In the genomic region with DNA sequence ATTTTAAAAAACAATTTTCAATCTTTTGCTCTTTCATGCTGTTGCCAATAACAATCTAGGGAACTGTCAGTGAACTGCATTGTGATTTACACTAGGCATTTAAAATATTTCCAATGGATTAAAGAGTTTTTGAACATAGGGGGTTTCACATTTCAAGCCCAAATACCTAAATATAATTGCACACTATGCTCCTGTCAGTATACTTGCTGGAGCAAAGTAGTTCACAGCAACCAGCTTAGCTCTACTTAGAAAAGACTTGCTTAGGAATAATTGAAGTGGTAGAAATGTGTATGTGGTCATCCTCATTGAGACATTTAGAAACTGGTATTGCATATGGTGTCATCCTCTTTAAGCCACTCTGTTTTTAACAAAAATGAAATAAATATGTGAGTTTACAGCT, we compare ENCODE assay signal across 16 cellular contexts. TPM values are rescaled to one million over a fixed set of nuclear protein-coding genes. Genes with fewer than 3 reads are reported as not detected.
DNase-seq lines count a peak whose midpoint lies in the region; ATAC-seq and TF ChIP-seq lines count a peak whose summit lies in the region.
"Had no signal": no experiment of that assay in that cellular context is flagged by ENCODE, and none has a peak within 500 bp of the region (broad histone marks: within the 10 kb centered on the region; RNA-seq: fewer than 3 reads in every experiment).

No MANE protein-coding gene starts in this region.

- H3K4me1 Mint-ChIP-seq in activated T-cell treated with anti-CD3 and anti-CD28 coated beads, Interleukin-2, amount 50 U/mL, for 72 hours (ENCODE audit: low read depth) = peaks cover 37% of the 10 kb centered on the region

- no peaks in the 10 kb centered on the region for H3K27me3 Mint-ChIP-seq in activated T-cell treated with anti-CD3 and anti-CD28 coated beads, Interleukin-2, amount 50 U/mL, for 72 hours (ENCODE audit: low read depth)

- intact Hi-C loops in dorsolateral prefrontal cortex (cut with DNase I) = loop anchor here in 1 of 2 donors (5.0 kb wide), 1 partner anchor 32 kb away; no protein-coding TSS in a partner anchor
- intact Hi-C loops in testis (cut with DNase I; ENCODE audit: low total_unique reads) = no loop called here

- no peak for TF ChIP-seq POLR2A in testis (IDR thresholded peaks at IDR 0.05)

- no peak overlapping the region for H3K4me3 Mint-ChIP-seq in activated T-cell treated with anti-CD3 and anti-CD28 coated beads, Interleukin-2, amount 50 U/mL, for 72 hours

- peak; percentile 78 to 80 for ATAC-seq in activated T-cell treated with anti-CD3 and anti-CD28 coated beads, Interleukin-2, amount 50 U/mL, for 72 hours (replicated peaks in 1 of 2)
- ATAC-seq in HG03378 (IDR thresholded peaks at IDR 0.05; ENCODE audit: unreplicated experiment) = no peak
- no peak for ATAC-seq in HG02852 (IDR thresholded peaks at IDR 0.05; ENCODE audit: unreplicated experiment)

- H3K36me3 ChIP-seq in SJSA1 (no peaks in the 10 kb centered on the region), testis (ENCODE audit: low read depth, missing control alignments) (no peaks in the 10 kb centered on the region)

- H3K9me3 ChIP-seq in SJSA1 (replicated peaks) (no peaks in the 10 kb centered on the region), testis (no peaks in the 10 kb centered on the region)

- H3K27ac Mint-ChIP-seq in activated T-cell treated with anti-CD3 and anti-CD28 coated beads, Interleukin-2, amount 50 U/mL, for 72 hours = peak overlapping the region; percentile 55

- peaks cover 0 to 5% of the 10 kb centered on the region in 2 donors for H3K36me3 Mint-ChIP-seq in activated T-cell treated with anti-CD3 and anti-CD28 coated beads, Interleukin-2, amount 50 U/mL, for 72 hours (ENCODE audit: insufficient read depth in 2 of 2)

- H3K27ac ChIP-seq in SJSA1 = peak overlapping the region; percentile 64
- H3K27ac ChIP-seq in dorsolateral prefrontal cortex = peak overlapping the region in 47 of 59 donors; percentile 1 to 91 (median 67)
- H3K27ac ChIP-seq in testis = peak overlapping the region; percentile 40 to 91
- H3K27ac ChIP-seq: C4-2B had no signal

- H3K27me3 ChIP-seq in SJSA1 (replicated peaks) = no peaks in the 10 kb centered on the region
- H3K27me3 ChIP-seq in dorsolateral prefrontal cortex = no peaks in the 10 kb centered on the region
- no peaks in the 10 kb centered on the region for H3K27me3 ChIP-seq in testis

- H3K9me3 Mint-ChIP-seq in activated T-cell treated with anti-CD3 and anti-CD28 coated beads, Interleukin-2, amount 50 U/mL, for 72 hours = no peaks in the 10 kb centered on the region

- H3K4me1 ChIP-seq in SJSA1 (replicated peaks) = peaks cover 37% of the 10 kb centered on the region
- peaks cover 12% of the 10 kb centered on the region for H3K4me1 ChIP-seq in testis

- TF ChIP-seq CTCF in dorsolateral prefrontal cortex (IDR thresholded peaks at IDR 0.05 in 54 of 56, conservative IDR thresholded peaks at IDR 0.05 in 2 of 56; ENCODE audit: low read depth in 1 of 56, partially characterized antibody in 56 of 56) (no peak), testis (IDR thresholded peaks at IDR 0.05) (no peak)

- H3K4me3 ChIP-seq in SJSA1 (no peak overlapping the region), dorsolateral prefrontal cortex (peak overlapping the region in 23 of 59 donors; percentile 6 to 54 (median 26)), testis (no peak overlapping the region)

- no peak for DNase-seq in activated T-cell treated with anti-CD3 and anti-CD28 coated beads, Interleukin-2, amount 50 U/mL, for 72 hours
- DNase-seq in activated T-cell treated with anti-CD3 and anti-CD28 coated beads, Interleukin-2, amount 50 U/mL, for 48 hours = no peak
- DNase-seq in SJSA1 (ENCODE audit: low read depth in 1 of 2, low spot score in 2 of 2) = no peak
- DNase-seq in dorsolateral prefrontal cortex = no peak
- no peak for DNase-seq in testis
- no peak for DNase-seq in T1000 (lab: John Stamatoyannopoulos, UW)
- DNase-seq: GDM1, GOT3, KBM-7, NCI-H1417 treated with DMSO at 0.1 percent for 48 hours, NCI-H1930, NCI-H446, RPMI8226 had no signal

RNA-seq across cellular contexts. Expression of a gene that starts 41.7 kb away (rescaled TPM):
- total RNA-seq in activated T-cell treated with anti-CD3 and anti-CD28 coated beads, Interleukin-2, amount 50 U/mL, for 72 hours = 10 to 100 TPM; 17.4 to 19.3 TPM
- total RNA-seq in SJSA1 (2014; rRNA removed; shearing (Covaris generic)) = 40.6 and 54.5 TPM in 2 replicates
- 10 to 100 TPM; 34.5 to 90.2 (median 58.2) TPM for total RNA-seq in dorsolateral prefrontal cortex
- 10 to 100 TPM; 48.8 to 56.8 TPM for total RNA-seq in testis
- 11.1 TPM for polyA plus RNA-seq in testis (ENCODE audit: insufficient read depth, low read depth, low replicate concordance)

Comparison
In these comparisons a context has a peak if more than half of its experiments do, and no peak if none do; other contexts are left out.
1. ATAC-seq: peak in activated T-cell treated with anti-CD3 and anti-CD28 coated beads, Interleukin-2, amount 50 U/mL, for 72 hours (2 of 2); none in HG03378 (single experiment) and HG02852 (single experiment).
2. Peak in every context shown above with its lines, with median percentiles within 50 percentile points of each other: H3K27ac ChIP-seq.